Comparison of ENCODE assay signal across 8 cellular contexts in the genomic region with DNA sequence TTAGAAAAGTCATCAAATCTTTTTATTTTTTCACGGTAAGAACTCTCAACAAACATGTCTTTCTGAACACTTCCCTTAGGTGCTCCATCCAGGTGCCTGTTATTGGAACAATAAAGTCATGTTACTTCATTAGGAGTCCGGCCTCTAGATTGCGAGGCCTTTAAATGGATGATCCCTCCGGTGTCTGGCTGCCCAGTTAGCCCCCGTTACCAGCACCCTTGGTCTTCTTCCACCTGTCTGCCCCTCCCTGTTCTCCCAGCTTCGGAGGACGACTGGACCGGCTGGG. TPM values are rescaled to one million over a fixed set of nuclear protein-coding genes. Genes with fewer than 3 reads are reported as not detected.
DNase-seq lines count a peak whose midpoint lies in the region; ATAC-seq, FAIRE-seq and TF ChIP-seq lines count a peak whose summit lies in the region.

No MANE protein-coding gene starts in this region.

- H3K36me3 ChIP-seq in stomach smooth muscle (ENCODE audit: control insufficient read depth in 2 of 2, insufficient read depth in 2 of 2, low read length in 2 of 2) = peaks cover 11 to 20% of the 10 kb centered on the region in 2 donors

- intact Hi-C loops in activated CD8-positive, alpha-beta T cell treated with anti-CD3 and anti-CD28 coated beads for 36 hours (cut with micrococcal nuclease) = loop anchor here (1.0 to 2.0 kb wide), 2 partner anchors 49 to 61 kb away; a partner anchor contains a TSS

- H3K9ac ChIP-seq in stomach smooth muscle (ENCODE audit: low read length in 2 of 2) = peak overlapping the region; percentile 90 to 94

- peak overlapping the region; percentile 95 for H3K4me3 Mint-ChIP-seq in activated CD8-positive, alpha-beta T cell treated with anti-CD3 and anti-CD28 coated beads for 36 hours

- H3K4me1 Mint-ChIP-seq in activated CD8-positive, alpha-beta T cell treated with anti-CD3 and anti-CD28 coated beads for 36 hours (ENCODE audit: low read depth) = peaks cover 47% of the 10 kb centered on the region

- H3K27ac ChIP-seq in stomach smooth muscle (ENCODE audit: low read length) = peak overlapping the region; percentile 86

- H3K9me3 Mint-ChIP-seq in activated CD8-positive, alpha-beta T cell treated with anti-CD3 and anti-CD28 coated beads for 36 hours = no peaks in the 10 kb centered on the region

- H3K4me1 ChIP-seq in stomach smooth muscle (ENCODE audit: control insufficient read depth, insufficient read depth, low read length) = peaks cover 26% of the 10 kb centered on the region

- H3K27me3 Mint-ChIP-seq in activated CD8-positive, alpha-beta T cell treated with anti-CD3 and anti-CD28 coated beads for 36 hours = no peaks in the 10 kb centered on the region

- DNase-seq in NCI-H446 treated with DMSO at 0.1 percent for 48 hours (lab: John Stamatoyannopoulos, UW) (peak; percentile 50), NCI-H446 (lab: John Stamatoyannopoulos, UW) (no peak), NCI-H1048 (lab: John Stamatoyannopoulos, UW) (no peak), NCI-H1436 (lab: John Stamatoyannopoulos, UW) (no peak), D721Med (ENCODE audit: insufficient read length, low spot score) (no peak)
- DNase-seq in activated CD8-positive, alpha-beta T cell treated with anti-CD3 and anti-CD28 coated beads for 36 hours = no peak

- CTCF ChIA-PET in activated CD8-positive, alpha-beta T cell treated with anti-CD3 and anti-CD28 coated beads for 36 hours (lab: Charles Lee) = interaction anchor here (0.8 to 8.1 kb wide), 17 partner anchors 10 to 164 kb away, joined by 3 to 53 read pairs (median 6); a partner anchor contains a TSS

- no peaks in the 10 kb centered on the region for H3K27me3 ChIP-seq in stomach smooth muscle (ENCODE audit: control insufficient read depth in 1 of 2, insufficient read depth in 2 of 2, low read length in 2 of 2)

- peak overlapping the region; percentile 99 for H3K27ac Mint-ChIP-seq in activated CD8-positive, alpha-beta T cell treated with anti-CD3 and anti-CD28 coated beads for 36 hours

- POLR2A ChIA-PET in activated CD8-positive, alpha-beta T cell treated with anti-CD3 and anti-CD28 coated beads for 36 hours (lab: Charles Lee) = interaction anchor here (0.7 to 9.1 kb wide), 21 partner anchors 9 to 373 kb away, joined by 3 to 162 read pairs (median 7); a partner anchor contains a TSS

- TF ChIP-seq CTCF in activated CD8-positive, alpha-beta T cell treated with anti-CD3 and anti-CD28 coated beads for 36 hours (IDR thresholded peaks at IDR 0.05) = no peak
- TF ChIP-seq CTCF in D721Med (IDR thresholded peaks at IDR 0.05; ENCODE audit: insufficient read depth, missing control alignments) = no peak

- peak overlapping the region; percentile 74 for H3K4me3 ChIP-seq in iPS-18c (ENCODE audit: insufficient read depth, low read depth, low read length)
- H3K4me3 ChIP-seq in stomach smooth muscle (ENCODE audit: low read length in 2 of 2) = peak overlapping the region; percentile 94 to 96

- peaks cover 39% of the 10 kb centered on the region for H3K36me3 Mint-ChIP-seq in activated CD8-positive, alpha-beta T cell treated with anti-CD3 and anti-CD28 coated beads for 36 hours (ENCODE audit: low read depth)

- no peak for FAIRE-seq in D721Med (lab: Jason Lieb, UNC)

- ATAC-seq in activated CD8-positive, alpha-beta T cell treated with anti-CD3 and anti-CD28 coated beads for 36 hours = peak; percentile 1

- H3K9me3 ChIP-seq in iPS-18c (ENCODE audit: control insufficient read depth, insufficient read depth, low read length) (no peaks in the 10 kb centered on the region), stomach smooth muscle (ENCODE audit: control insufficient read depth in 2 of 2, low read length in 2 of 2) (no peaks in the 10 kb centered on the region)

RNA-seq across cellular contexts. Expression of a gene that starts 0.6 kb away (rescaled TPM):
- total RNA-seq in activated CD8-positive, alpha-beta T cell treated with anti-CD3 and anti-CD28 coated beads for 36 hours = 100 to 1,000 TPM; 447 to 455 TPM

RNA-seq across cellular contexts. Expression of a gene that starts 12.7 kb away (rescaled TPM):
- 1,000 to 10,000 TPM; 5,401 to 5,452 TPM for total RNA-seq in activated CD8-positive, alpha-beta T cell treated with anti-CD3 and anti-CD28 coated beads for 36 hours

RNA-seq across cellular contexts. Expression of a gene that starts 14.3 kb away (rescaled TPM):
- 1 to 10 TPM; 6.8 to 7.2 TPM for total RNA-seq in activated CD8-positive, alpha-beta T cell treated with anti-CD3 and anti-CD28 coated beads for 36 hours

RNA-seq across cellular contexts. Expression of a gene that starts 23.8 kb away (rescaled TPM):
- under 1 TPM; 0.98 to 0.99 TPM for total RNA-seq in activated CD8-positive, alpha-beta T cell treated with anti-CD3 and anti-CD28 coated beads for 36 hours

RNA-seq across cellular contexts. Expression of a gene that starts 24.3 kb away (rescaled TPM):
- total RNA-seq in activated CD8-positive, alpha-beta T cell treated with anti-CD3 and anti-CD28 coated beads for 36 hours = 100 to 1,000 TPM; 154 to 160 TPM
